In the genomic region with DNA sequence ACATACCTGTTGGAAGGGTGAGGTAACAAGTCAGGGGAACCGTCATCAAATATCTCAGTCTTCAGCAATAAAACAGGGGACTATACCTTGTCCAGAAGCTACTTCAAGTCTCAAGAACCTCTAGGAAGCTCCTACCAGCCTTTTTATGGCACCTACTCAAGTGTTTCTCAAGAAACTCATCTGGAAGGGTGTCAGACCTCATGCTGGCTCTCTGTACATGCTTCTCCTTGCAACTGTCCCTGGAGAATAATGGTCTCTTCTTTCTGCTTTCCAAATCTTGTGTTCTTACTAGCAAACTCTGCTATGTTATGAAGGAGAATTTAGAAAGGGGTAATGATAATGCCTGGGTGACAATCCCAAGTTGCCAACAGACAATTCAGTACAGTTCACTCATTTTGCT, we compare ENCODE assay signal across 1 cellular context.
TF ChIP-seq lines count a peak whose summit lies in the region.

No MANE protein-coding gene starts in this region.

TF ChIP-seq in K562, 482 proteins besides CTCF, POLR2A, EP300 and RAD21 (continued from another document):
- TF ChIP-seq, protein P1, sequence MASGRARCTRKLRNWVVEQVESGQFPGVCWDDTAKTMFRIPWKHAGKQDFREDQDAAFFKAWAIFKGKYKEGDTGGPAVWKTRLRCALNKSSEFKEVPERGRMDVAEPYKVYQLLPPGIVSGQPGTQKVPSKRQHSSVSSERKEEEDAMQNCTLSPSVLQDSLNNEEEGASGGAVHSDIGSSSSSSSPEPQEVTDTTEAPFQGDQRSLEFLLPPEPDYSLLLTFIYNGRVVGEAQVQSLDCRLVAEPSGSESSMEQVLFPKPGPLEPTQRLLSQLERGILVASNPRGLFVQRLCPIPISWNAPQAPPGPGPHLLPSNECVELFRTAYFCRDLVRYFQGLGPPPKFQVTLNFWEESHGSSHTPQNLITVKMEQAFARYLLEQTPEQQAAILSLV (tag; IDR thresholded peaks at IDR 0.05) = no peak
- TF ChIP-seq GABPB1 (CRISPR knock-in tag; IDR thresholded peaks at IDR 0.05) (no peak), BCOR (IDR thresholded peaks at IDR 0.05) (no peak), IFI16 (CRISPR knock-in tag; IDR thresholded peaks at IDR 0.05) (no peak), ZNF184 (CRISPR knock-in tag; IDR thresholded peaks at IDR 0.05) (no peak), POLR2AphosphoS5 (IDR thresholded peaks at IDR 0.05; ENCODE audit: control insufficient read depth, insufficient read depth, low read depth, low read length) (no peak), MEIS2 (IDR thresholded peaks at IDR 0.05; ENCODE audit: partially characterized antibody) (no peak), GTF2A2 (tag; IDR thresholded peaks at IDR 0.05) (no peak), HNRNPL (IDR thresholded peaks at IDR 0.05; ENCODE audit: low read depth, low read length) (no peak), FUS (optimal IDR thresholded peaks at IDR 0.05; ENCODE audit: low read depth, low read length) (no peak), ZNF77 (CRISPR knock-in tag; IDR thresholded peaks at IDR 0.05) (no peak)
- TF ChIP-seq, protein P2, sequence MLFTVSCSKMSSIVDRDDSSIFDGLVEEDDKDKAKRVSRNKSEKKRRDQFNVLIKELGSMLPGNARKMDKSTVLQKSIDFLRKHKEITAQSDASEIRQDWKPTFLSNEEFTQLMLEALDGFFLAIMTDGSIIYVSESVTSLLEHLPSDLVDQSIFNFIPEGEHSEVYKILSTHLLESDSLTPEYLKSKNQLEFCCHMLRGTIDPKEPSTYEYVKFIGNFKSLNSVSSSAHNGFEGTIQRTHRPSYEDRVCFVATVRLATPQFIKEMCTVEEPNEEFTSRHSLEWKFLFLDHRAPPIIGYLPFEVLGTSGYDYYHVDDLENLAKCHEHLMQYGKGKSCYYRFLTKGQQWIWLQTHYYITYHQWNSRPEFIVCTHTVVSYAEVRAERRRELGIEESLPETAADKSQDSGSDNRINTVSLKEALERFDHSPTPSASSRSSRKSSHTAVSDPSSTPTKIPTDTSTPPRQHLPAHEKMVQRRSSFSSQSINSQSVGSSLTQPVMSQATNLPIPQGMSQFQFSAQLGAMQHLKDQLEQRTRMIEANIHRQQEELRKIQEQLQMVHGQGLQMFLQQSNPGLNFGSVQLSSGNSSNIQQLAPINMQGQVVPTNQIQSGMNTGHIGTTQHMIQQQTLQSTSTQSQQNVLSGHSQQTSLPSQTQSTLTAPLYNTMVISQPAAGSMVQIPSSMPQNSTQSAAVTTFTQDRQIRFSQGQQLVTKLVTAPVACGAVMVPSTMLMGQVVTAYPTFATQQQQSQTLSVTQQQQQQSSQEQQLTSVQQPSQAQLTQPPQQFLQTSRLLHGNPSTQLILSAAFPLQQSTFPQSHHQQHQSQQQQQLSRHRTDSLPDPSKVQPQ (CRISPR knock-in tag; IDR thresholded peaks at IDR 0.05; ENCODE audit: borderline replicate concordance) = no peak
- TF ChIP-seq, protein P3, sequence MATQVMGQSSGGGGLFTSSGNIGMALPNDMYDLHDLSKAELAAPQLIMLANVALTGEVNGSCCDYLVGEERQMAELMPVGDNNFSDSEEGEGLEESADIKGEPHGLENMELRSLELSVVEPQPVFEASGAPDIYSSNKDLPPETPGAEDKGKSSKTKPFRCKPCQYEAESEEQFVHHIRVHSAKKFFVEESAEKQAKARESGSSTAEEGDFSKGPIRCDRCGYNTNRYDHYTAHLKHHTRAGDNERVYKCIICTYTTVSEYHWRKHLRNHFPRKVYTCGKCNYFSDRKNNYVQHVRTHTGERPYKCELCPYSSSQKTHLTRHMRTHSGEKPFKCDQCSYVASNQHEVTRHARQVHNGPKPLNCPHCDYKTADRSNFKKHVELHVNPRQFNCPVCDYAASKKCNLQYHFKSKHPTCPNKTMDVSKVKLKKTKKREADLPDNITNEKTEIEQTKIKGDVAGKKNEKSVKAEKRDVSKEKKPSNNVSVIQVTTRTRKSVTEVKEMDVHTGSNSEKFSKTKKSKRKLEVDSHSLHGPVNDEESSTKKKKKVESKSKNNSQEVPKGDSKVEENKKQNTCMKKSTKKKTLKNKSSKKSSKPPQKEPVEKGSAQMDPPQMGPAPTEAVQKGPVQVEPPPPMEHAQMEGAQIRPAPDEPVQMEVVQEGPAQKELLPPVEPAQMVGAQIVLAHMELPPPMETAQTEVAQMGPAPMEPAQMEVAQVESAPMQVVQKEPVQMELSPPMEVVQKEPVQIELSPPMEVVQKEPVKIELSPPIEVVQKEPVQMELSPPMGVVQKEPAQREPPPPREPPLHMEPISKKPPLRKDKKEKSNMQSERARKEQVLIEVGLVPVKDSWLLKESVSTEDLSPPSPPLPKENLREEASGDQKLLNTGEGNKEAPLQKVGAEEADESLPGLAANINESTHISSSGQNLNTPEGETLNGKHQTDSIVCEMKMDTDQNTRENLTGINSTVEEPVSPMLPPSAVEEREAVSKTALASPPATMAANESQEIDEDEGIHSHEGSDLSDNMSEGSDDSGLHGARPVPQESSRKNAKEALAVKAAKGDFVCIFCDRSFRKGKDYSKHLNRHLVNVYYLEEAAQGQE (CRISPR knock-in tag; IDR thresholded peaks at IDR 0.05; ENCODE audit: low read depth) = no peak
